Comparison of ENCODE assay signal across 1 cellular context in genomic region chr2:96305979-96306308, GRCh38.
TF ChIP-seq lines count a peak whose summit lies in the region.

No MANE protein-coding gene starts in this region.

TF ChIP-seq in HepG2, 621 proteins besides CTCF, POLR2A, EP300 and RAD21 (continues in another document):
- TF ChIP-seq ZNF569 (CRISPR knock-in tag; IDR thresholded peaks at IDR 0.05; ENCODE audit: borderline replicate concordance) (0 out of 2 replicates have a peak, but pooled peaks have one; percentile 61), SNAPC5 (CRISPR knock-in tag; IDR thresholded peaks at IDR 0.05; ENCODE audit: borderline replicate concordance) (peak; percentile 21; the same call in 1 of the 2 replicates), PAXIP1 (CRISPR knock-in tag; conservative IDR thresholded peaks at IDR 0.05) (no peak), ZNF512 (CRISPR knock-in tag; IDR thresholded peaks at IDR 0.05) (no peak), HOXA5 (CRISPR knock-in tag; IDR thresholded peaks at IDR 0.05) (no peak), POLR2AphosphoS2 (IDR thresholded peaks at IDR 0.05; ENCODE audit: low read depth, low read length) (no peak), ZBTB49 (CRISPR knock-in tag; IDR thresholded peaks at IDR 0.05; ENCODE audit: borderline replicate concordance) (no peak), TRIM24 (CRISPR knock-in tag; IDR thresholded peaks at IDR 0.05) (no peak), FOSL2 (CRISPR knock-in tag; IDR thresholded peaks at IDR 0.05) (no peak), PCBP1 (IDR thresholded peaks at IDR 0.05; ENCODE audit: borderline replicate concordance, low read depth, low read length) (no peak), DNMT1 (CRISPR knock-in tag; IDR thresholded peaks at IDR 0.05) (no peak), KDM5B (CRISPR knock-in tag; IDR thresholded peaks at IDR 0.05; ENCODE audit: borderline replicate concordance) (no peak), ZNF337 (CRISPR knock-in tag; IDR thresholded peaks at IDR 0.05; ENCODE audit: borderline replicate concordance, low read depth) (0 out of 2 replicates have a peak, but pooled peaks have one; percentile 29), BRCA1 (CRISPR knock-in tag; IDR thresholded peaks at IDR 0.05) (no peak), ZNF556 (CRISPR knock-in tag; IDR thresholded peaks at IDR 0.05; ENCODE audit: borderline replicate concordance) (no peak), ZNF30 (CRISPR knock-in tag; IDR thresholded peaks at IDR 0.05) (0 out of 2 replicates have a peak, but pooled peaks have one; percentile 69), ZC3H4 (CRISPR knock-in tag; IDR thresholded peaks at IDR 0.05; ENCODE audit: borderline replicate concordance) (0 out of 2 replicates have a peak, but pooled peaks have one; percentile 41), ZNF225 (CRISPR knock-in tag; IDR thresholded peaks at IDR 0.05) (0 out of 2 replicates have a peak, but pooled peaks have one; percentile 6), GATAD1 (CRISPR knock-in tag; IDR thresholded peaks at IDR 0.05) (no peak), ZNF292 (CRISPR knock-in tag; IDR thresholded peaks at IDR 0.05; ENCODE audit: borderline replicate concordance, low read depth) (no peak), ATF5 (CRISPR knock-in tag; IDR thresholded peaks at IDR 0.05; ENCODE audit: low read depth) (0 out of 2 replicates have a peak, but pooled peaks have one; percentile 5), GLMP (CRISPR knock-in tag; IDR thresholded peaks at IDR 0.05; ENCODE audit: borderline replicate concordance) (no peak), ZNF441 (CRISPR knock-in tag; IDR thresholded peaks at IDR 0.05; ENCODE audit: borderline replicate concordance) (no peak), FOXO4 (CRISPR knock-in tag; conservative IDR thresholded peaks at IDR 0.05) (0 out of 2 replicates have a peak, but pooled peaks have one; percentile 60), ZNF703 (CRISPR knock-in tag; IDR thresholded peaks at IDR 0.05; ENCODE audit: borderline replicate concordance) (no peak), CBX1 (IDR thresholded peaks at IDR 0.05; ENCODE audit: low read depth) (no peak), JUND (CRISPR knock-in tag; IDR thresholded peaks at IDR 0.05) (no peak), NCOA1 (CRISPR knock-in tag; IDR thresholded peaks at IDR 0.05) (0 out of 2 replicates have a peak, but pooled peaks have one; percentile 71), SKI (IDR thresholded peaks at IDR 0.05; ENCODE audit: partially characterized antibody) (no peak), E2F2 (CRISPR knock-in tag; IDR thresholded peaks at IDR 0.05; ENCODE audit: borderline replicate concordance) (no peak), BRF2 (CRISPR knock-in tag; IDR thresholded peaks at IDR 0.05) (no peak), ZNF746 (CRISPR knock-in tag; IDR thresholded peaks at IDR 0.05) (no peak), ZNF567 (CRISPR knock-in tag; IDR thresholded peaks at IDR 0.05; ENCODE audit: borderline replicate concordance) (0 out of 2 replicates have a peak, but pooled peaks have one; percentile 0), SP1 (IDR thresholded peaks at IDR 0.05) (no peak), SP1 (CRISPR knock-in tag; IDR thresholded peaks at IDR 0.05) (no peak), NFIC (IDR thresholded peaks at IDR 0.05; ENCODE audit: low read length) (0 out of 2 replicates have a peak, but pooled peaks have one; percentile 7), ZNF605 (CRISPR knock-in tag; IDR thresholded peaks at IDR 0.05) (peak; percentile 42), TEAD2 (CRISPR knock-in tag; IDR thresholded peaks at IDR 0.05) (no peak), ZNF564 (CRISPR knock-in tag; IDR thresholded peaks at IDR 0.05) (0 out of 2 replicates have a peak, but pooled peaks have one; percentile 27), SOX13 (IDR thresholded peaks at IDR 0.05) (peak; percentile 41; the same call in 1 of the 2 replicates), SOX13 (CRISPR knock-in tag; conservative IDR thresholded peaks at IDR 0.05 in 1 of 2, IDR thresholded peaks at IDR 0.05 in 1 of 2) (no peak), ZNF607 (CRISPR knock-in tag; IDR thresholded peaks at IDR 0.05; ENCODE audit: borderline replicate concordance) (peak; percentile 23; the same call in 1 of the 2 replicates), ZNF17 (CRISPR knock-in tag; IDR thresholded peaks at IDR 0.05) (no peak), FOXA1 (IDR thresholded peaks at IDR 0.05) (no peak), FOXA1 (CRISPR knock-in tag; IDR thresholded peaks at IDR 0.05) (no peak), MED1 (CRISPR knock-in tag; IDR thresholded peaks at IDR 0.05) (no peak), SNAI1 (CRISPR knock-in tag; IDR thresholded peaks at IDR 0.05; ENCODE audit: borderline replicate concordance) (0 out of 2 replicates have a peak, but pooled peaks have one; percentile 13), FOSL1 (CRISPR knock-in tag; IDR thresholded peaks at IDR 0.05; ENCODE audit: borderline replicate concordance) (no peak), ISL2 (CRISPR knock-in tag; IDR thresholded peaks at IDR 0.05) (no peak), CBFB (CRISPR knock-in tag; IDR thresholded peaks at IDR 0.05) (peak; percentile 34; the same call in 1 of the 2 replicates), NFIB (CRISPR knock-in tag; IDR thresholded peaks at IDR 0.05; ENCODE audit: borderline replicate concordance) (0 out of 2 replicates have a peak, but pooled peaks have one; percentile 13), MXD3 (CRISPR knock-in tag; IDR thresholded peaks at IDR 0.05) (no peak), ZNF280D (CRISPR knock-in tag; IDR thresholded peaks at IDR 0.05) (no peak)
